In genomic region chr1:111449703-111450017, GRCh38 we compare ENCODE assay signal across 9 cellular contexts. TPM values are rescaled to one million over a fixed set of nuclear protein-coding genes. Genes with fewer than 3 reads are reported as not detected.
DNase-seq lines count a peak whose midpoint lies in the region; ATAC-seq, FAIRE-seq and TF ChIP-seq lines count a peak whose summit lies in the region.
"Had no signal": no experiment of that assay in that cellular context is flagged by ENCODE, and none has a peak within 500 bp of the region (broad histone marks: within the 10 kb centered on the region; RNA-seq: fewer than 3 reads in every experiment).

No MANE protein-coding gene starts in this region.

- 2% methylated on average over 8 of the region's 8 CpGs for WGBS in K562 (ENCODE audit: insufficient coverage, low coverage, missing lambda C conversion rate)
- 1% methylated on average over 8 of the region's 8 CpGs for WGBS in lung, 2 donors
- 0 to 1% methylated on average over 8 of the region's 8 CpGs for WGBS in upper lobe of left lung, 2 donors

- H3K27me3 ChIP-seq in K562 (ENCODE audit: control insufficient read depth in 2 of 2, insufficient read depth in 2 of 2, low read length in 2 of 2) (no peaks in the 10 kb centered on the region), lung (ENCODE audit: control insufficient read depth, insufficient read depth) (no peaks in the 10 kb centered on the region), upper lobe of left lung (no peaks in the 10 kb centered on the region)

- BruUV-seq in K562 (replicated peaks; lab: Mats Ljungman, UMichigan): no TSS peak

- intact Hi-C loops in activated naive CD4-positive, alpha-beta T cell treated with anti-CD3 and anti-CD28 coated beads for 36 hours (cut with micrococcal nuclease): loop anchor here (1.0 to 10.0 kb wide), 9 partner anchors 22 to 1169 kb away; partner anchors contain the start of genes CAPZA1, CEPT1, DDX20 and DRAM2
- intact Hi-C loops in K562 (cut with micrococcal nuclease): no loop called here

- TF ChIP-seq CTCF in K562 (IDR thresholded peaks at IDR 0.05 in 2 of 3, conservative IDR thresholded peaks at IDR 0.05 in 1 of 3; ENCODE audit: insufficient read depth in 2 of 3, low read depth in 1 of 3, low read length in 3 of 3): no peak
- TF ChIP-seq CTCF in lung (IDR thresholded peaks at IDR 0.05; ENCODE audit: control extremely low read depth, extremely low read depth): no peak
- no peak for TF ChIP-seq CTCF in upper lobe of left lung (IDR thresholded peaks at IDR 0.05)

- ATAC-seq in K562: no peak
- no peak for ATAC-seq in lung (ENCODE audit: insufficient read depth, low FRiP score)
- no peak for ATAC-seq in upper lobe of left lung (ENCODE audit: low FRiP score in 2 of 2)
- no peak for ATAC-seq in GM21717 (IDR thresholded peaks at IDR 0.05; ENCODE audit: unreplicated experiment)
- ATAC-seq in GM18867 (IDR thresholded peaks at IDR 0.05; ENCODE audit: unreplicated experiment): no peak

- H3K9me3 ChIP-seq in K562 (replicated peaks; ENCODE audit: control insufficient read depth, insufficient read depth, low read depth, low read length): no peaks in the 10 kb centered on the region
- no peaks in the 10 kb centered on the region for H3K9me3 ChIP-seq in lung (ENCODE audit: control insufficient read depth in 2 of 2, insufficient read depth in 1 of 2, low read length in 1 of 2)
- H3K9me3 ChIP-seq in upper lobe of left lung: no peaks in the 10 kb centered on the region

- peaks cover 76% of the 10 kb centered on the region for H3K4me1 Mint-ChIP-seq in activated naive CD4-positive, alpha-beta T cell treated with anti-CD3 and anti-CD28 coated beads for 36 hours (ENCODE audit: low read depth)

- in situ Hi-C loops in K562 (cut with MboI): no loop called here

- H2AFZ ChIP-seq in K562 (ENCODE audit: low read depth, low read length): peak overlapping the region; percentile 89

- H3K4me1 ChIP-seq in K562 (replicated peaks in 1 of 2; ENCODE audit: control insufficient read depth in 2 of 2, insufficient read depth in 2 of 2, low read length in 2 of 2) (peaks cover 13 to 28% of the 10 kb centered on the region in 2 experiments), lung (ENCODE audit: control insufficient read depth in 2 of 2, insufficient read depth in 2 of 2, low read length in 2 of 2) (peaks cover 2 to 36% of the 10 kb centered on the region in 2 donors), upper lobe of left lung (peaks cover 35 to 48% (median 44%) of the 10 kb centered on the region in 4 donors)

- CTCF ChIA-PET in activated naive CD4-positive, alpha-beta T cell treated with anti-CD3 and anti-CD28 coated beads for 36 hours (lab: Charles Lee): interaction anchor here (1.5 to 2.0 kb wide), 2 partner anchors 49 to 305 kb away, joined by 3 to 6 read pairs; no protein-coding TSS in a partner anchor
- CTCF ChIA-PET in K562 (lab: Yijun Ruan, JAX; ENCODE audit: low intra/inter-chr PET ratio): no interaction called here

- H3K4me3 ChIP-seq in K562 (peak overlapping the region; percentile 76), lung (peak overlapping the region; percentile 66), upper lobe of left lung (peak overlapping the region; percentile 33 to 94 (median 82))

- no peaks in the 10 kb centered on the region for H3K27me3 Mint-ChIP-seq in activated naive CD4-positive, alpha-beta T cell treated with anti-CD3 and anti-CD28 coated beads for 36 hours (ENCODE audit: low read depth)

- no peak for TF ChIP-seq RAD21 in K562 (CRISPR knock-in tag; conservative IDR thresholded peaks at IDR 0.05 in 1 of 2, IDR thresholded peaks at IDR 0.05 in 1 of 2)

- TF ChIP-seq POLR2A in K562 (conservative IDR thresholded peaks at IDR 0.05): no peak; the same call in 1 of the 2 replicates
- TF ChIP-seq POLR2A in upper lobe of left lung (IDR thresholded peaks at IDR 0.05): no peak

- peaks cover 91% of the 10 kb centered on the region for H3K79me2 ChIP-seq in K562 (ENCODE audit: control insufficient read depth, insufficient read depth, low read length)

- H3K9me1 ChIP-seq in K562 (ENCODE audit: control insufficient read depth, insufficient read depth, low read length): no peaks in the 10 kb centered on the region

- H3K4me3 Mint-ChIP-seq in activated naive CD4-positive, alpha-beta T cell treated with anti-CD3 and anti-CD28 coated beads for 36 hours: peak overlapping the region; percentile 100

- no peaks in the 10 kb centered on the region for H3K9me3 Mint-ChIP-seq in activated naive CD4-positive, alpha-beta T cell treated with anti-CD3 and anti-CD28 coated beads for 36 hours

- H3K36me3 ChIP-seq in K562 (ENCODE audit: control insufficient read depth, insufficient read depth, low read length) (peaks cover 82% of the 10 kb centered on the region), lung (ENCODE audit: control insufficient read depth in 2 of 2, insufficient read depth in 2 of 2, low read length in 2 of 2) (peaks cover 12 to 15% of the 10 kb centered on the region in 2 donors), upper lobe of left lung (peaks cover 0 to 42% (median 10%) of the 10 kb centered on the region in 4 donors)

- POLR2A ChIA-PET in K562 (lab: Yijun Ruan, JAX): interaction anchor here (1.0 to 5.4 kb wide), 6 partner anchors 11 to 195 kb away, joined by 3 to 40 read pairs (median 4); no protein-coding TSS in a partner anchor

- H3K27ac Mint-ChIP-seq in activated naive CD4-positive, alpha-beta T cell treated with anti-CD3 and anti-CD28 coated beads for 36 hours: peak overlapping the region; percentile 96

- DNase-seq in activated naive CD4-positive, alpha-beta T cell treated with anti-CD3 and anti-CD28 coated beads for 36 hours: no peak
- no peak for DNase-seq in activated naive CD4-positive, alpha-beta T cell (lab: John Stamatoyannopoulos, UW)
- DNase-seq in K562 (ENCODE audit: extremely low read depth in 1 of 4, low spot score in 3 of 4) (no peak), lung (ENCODE audit: low spot score) (no peak), upper lobe of left lung (no peak), SIG-M5 (lab: John Stamatoyannopoulos, UW) (no peak)

- no peaks in the 10 kb centered on the region for H4K20me1 ChIP-seq in K562 (replicated peaks; ENCODE audit: control insufficient read depth, insufficient read depth, low read length)

- H3K27ac ChIP-seq in K562 (ENCODE audit: extremely low read depth, low read depth, low read length): peak overlapping the region; percentile 95
- H3K27ac ChIP-seq in lung (ENCODE audit: low read depth in 1 of 2, low read length in 1 of 2): peak overlapping the region; percentile 77 to 94
- H3K27ac ChIP-seq in upper lobe of left lung: peak overlapping the region; percentile 84 to 94 (median 92)

- TF ChIP-seq EP300 in K562 (IDR thresholded peaks at IDR 0.05; ENCODE audit: low read length) (no peak), upper lobe of left lung (IDR thresholded peaks at IDR 0.05) (no peak)

- peak overlapping the region; percentile 98 to 99 for H3K9ac ChIP-seq in K562 (ENCODE audit: insufficient read depth in 1 of 2, low read depth in 2 of 2, low read length in 2 of 2)

- H3K4me2 ChIP-seq in K562 (ENCODE audit: insufficient read depth, low read length): peak overlapping the region; percentile 99

- FAIRE-seq in K562 (lab: Jason Lieb, UNC): no peak

- H3K36me3 Mint-ChIP-seq in activated naive CD4-positive, alpha-beta T cell treated with anti-CD3 and anti-CD28 coated beads for 36 hours (ENCODE audit: low read depth): peaks cover 41% of the 10 kb centered on the region

RNA-seq across cellular contexts. Expression of gene ATP5PB, which starts 0.4 kb away (rescaled TPM):
- total RNA-seq in activated naive CD4-positive, alpha-beta T cell treated with anti-CD3 and anti-CD28 coated beads for 36 hours: 100 to 1,000 TPM; 324 to 331 TPM
- 30.9 and 50.4 TPM in 2 replicates for total RNA-seq in K562 (2011; cell fraction: chromatin; rRNA removed; ENCODE audit: low replicate concordance)
- total RNA-seq in K562 (2011; cell fraction: nucleolus; rRNA removed): 36.7 and 51.9 TPM in 2 replicates
- 51.1 and 70.5 TPM in 2 replicates for total RNA-seq in K562 (2011; cell fraction: nucleoplasm; rRNA removed)
- total RNA-seq in K562 (2014; rRNA removed) (727 and 890 TPM in 2 replicates), K562 (2014; rRNA removed; fragmentation: Illumina TruSeq; extraction: Trizol) (1,061 and 1,110 TPM in 2 replicates), K562 (2015; rRNA removed; fragmentation: Illumina TruSeq; extraction: Trizol) (1,044 and 1,100 TPM in 2 replicates), K562 (2021) (651 and 736 TPM in 2 replicates), lung (100 to 1,000 TPM; 194 to 200 TPM), upper lobe of left lung (100 to 1,000 TPM in 4 of 6 donors, 10 to 100 TPM in 2; 38.8 to 149 (median 132) TPM)
- polyA plus RNA-seq in K562 (2011; rRNA removed) (1,020 and 1,271 TPM in 2 replicates), K562 (2014; fragmentation: Illumina TruSeq; extraction: Trizol) (896 and 1,028 TPM in 2 replicates), K562 (2014; fragmentation: Nextera tagmentation; extraction: Ambion mirVana) (1,000 to 10,000 TPM; 2,499 to 2,735 TPM), K562 (2014; rRNA removed) (1,033 and 1,042 TPM in 2 replicates), lung (100 to 1,000 TPM; 206 to 256 TPM)
- 438 and 690 TPM in 2 replicates for polyA plus RNA-seq in K562 (2011; cell fraction: cytosol; rRNA removed)
- 132 and 238 TPM in 2 replicates for polyA plus RNA-seq in K562 (2011; cell fraction: nucleus; rRNA removed)
- polyA plus RNA-seq in K562 (2012): 643 and 784 TPM in 2 replicates
- polyA minus RNA-seq in K562 (2011; rRNA and poly(A)+ RNA removed): 658 and 670 TPM in 2 replicates
- polyA minus RNA-seq in K562 (2011; cell fraction: cytosol; rRNA and poly(A)+ RNA removed): 238 and 250 TPM in 2 replicates
- polyA minus RNA-seq in K562 (2011; cell fraction: nucleus; rRNA and poly(A)+ RNA removed): 15.9 and 51.3 TPM in 2 replicates

RNA-seq across cellular contexts. Expression of gene WDR77, which starts 0.6 kb away (rescaled TPM):
- total RNA-seq in activated naive CD4-positive, alpha-beta T cell treated with anti-CD3 and anti-CD28 coated beads for 36 hours: 10 to 100 TPM; 43.1 to 48.8 TPM
- 55.5 and 146 TPM in 2 replicates for total RNA-seq in K562 (2011; cell fraction: chromatin; rRNA removed; ENCODE audit: low replicate concordance)
- total RNA-seq in K562 (2011; cell fraction: nucleolus; rRNA removed): 105 and 113 TPM in 2 replicates
- total RNA-seq in K562 (2011; cell fraction: nucleoplasm; rRNA removed): 67.2 and 95.3 TPM in 2 replicates
- total RNA-seq in K562 (2014; rRNA removed) (68.1 and 89.8 TPM in 2 replicates), K562 (2014; rRNA removed; fragmentation: Illumina TruSeq; extraction: Trizol) (72.4 and 78.5 TPM in 2 replicates), K562 (2015; rRNA removed; fragmentation: Illumina TruSeq; extraction: Trizol) (74.2 and 75.3 TPM in 2 replicates), K562 (2021) (92.3 and 94.4 TPM in 2 replicates), lung (10 to 100 TPM; 21.4 to 36.8 TPM), upper lobe of left lung (10 to 100 TPM; 11.3 to 32.2 (median 22.1) TPM)
- polyA plus RNA-seq in K562 (2011; rRNA removed) (160 and 174 TPM in 2 replicates), K562 (2014; fragmentation: Illumina TruSeq; extraction: Trizol) (101 and 116 TPM in 2 replicates), K562 (2014; fragmentation: Nextera tagmentation; extraction: Ambion mirVana) (10 to 100 TPM; 20.6 to 31.0 TPM), K562 (2014; rRNA removed) (68.3 and 76.3 TPM in 2 replicates), lung (10 to 100 TPM; 21.3 to 37.1 TPM)
- 141 and 162 TPM in 2 replicates for polyA plus RNA-seq in K562 (2011; cell fraction: cytosol; rRNA removed)
- 336 and 420 TPM in 2 replicates for polyA plus RNA-seq in K562 (2011; cell fraction: nucleus; rRNA removed)
- polyA plus RNA-seq in K562 (2012): 49.8 and 86.5 TPM in 2 replicates
- 97.4 and 135 TPM in 2 replicates for polyA minus RNA-seq in K562 (2011; rRNA and poly(A)+ RNA removed)
- polyA minus RNA-seq in K562 (2011; cell fraction: cytosol; rRNA and poly(A)+ RNA removed): 54.2 and 76.3 TPM in 2 replicates
- polyA minus RNA-seq in K562 (2011; cell fraction: nucleus; rRNA and poly(A)+ RNA removed): 42.7 and 50.2 TPM in 2 replicates

RNA-seq across cellular contexts. Expression of gene OVGP1, which starts 22.1 kb away (rescaled TPM):
- 1 to 10 TPM; 1.7 to 2.0 TPM for total RNA-seq in activated naive CD4-positive, alpha-beta T cell treated with anti-CD3 and anti-CD28 coated beads for 36 hours
- 2.1 and 4.5 TPM in 2 replicates for total RNA-seq in K562 (2011; cell fraction: chromatin; rRNA removed; ENCODE audit: low replicate concordance)
- total RNA-seq in K562 (2011; cell fraction: nucleolus; rRNA removed): 1.3 and 1.5 TPM in 2 replicates
- 0.81 and 1.2 TPM in 2 replicates for total RNA-seq in K562 (2011; cell fraction: nucleoplasm; rRNA removed)
- total RNA-seq in K562 (2014; rRNA removed) (0.12 and 0.27 TPM in 2 replicates), K562 (2014; rRNA removed; fragmentation: Illumina TruSeq; extraction: Trizol) (0.15 and 0.54 TPM in 2 replicates), K562 (2015; rRNA removed; fragmentation: Illumina TruSeq; extraction: Trizol) (0.08 and 0.11 TPM in 2 replicates), K562 (2021) (0.22 and 0.25 TPM in 2 replicates), lung (1 to 10 TPM; 1.6 to 3.6 TPM), upper lobe of left lung (1 to 10 TPM; 1.2 to 4.2 (median 2.5) TPM)
- polyA plus RNA-seq in K562 (2011; rRNA removed) (0.22 and 1.7 TPM in 2 replicates), K562 (2014; fragmentation: Illumina TruSeq; extraction: Trizol) (0.34 and 0.39 TPM in 2 replicates), K562 (2014; fragmentation: Nextera tagmentation; extraction: Ambion mirVana) (under 1 TPM; 0.10 to 0.17 TPM), K562 (2014; rRNA removed) (0.30 and 0.34 TPM in 2 replicates), lung (1 to 10 TPM in 1 of 2 donors, under 1 TPM in 1; 0.76 to 1.9 TPM)
- 0.10 and 0.83 TPM in 2 replicates for polyA plus RNA-seq in K562 (2011; cell fraction: cytosol; rRNA removed)
- 3.2 and 11.8 TPM in 2 replicates for polyA plus RNA-seq in K562 (2011; cell fraction: nucleus; rRNA removed)
- polyA plus RNA-seq in K562 (2012): 0.22 and 1.4 TPM in 2 replicates
- 1.0 TPM in 1 of 2 replicates, not detected in the other for polyA minus RNA-seq in K562 (2011; rRNA and poly(A)+ RNA removed)
- polyA minus RNA-seq in K562 (2011; cell fraction: cytosol; rRNA and poly(A)+ RNA removed): not detected in 2 replicates
- 0.40 and 3.2 TPM in 2 replicates for polyA minus RNA-seq in K562 (2011; cell fraction: nucleus; rRNA and poly(A)+ RNA removed)

RNA-seq across cellular contexts. Expression of gene C1orf162, which starts 24.1 kb away (rescaled TPM):
- total RNA-seq in activated naive CD4-positive, alpha-beta T cell treated with anti-CD3 and anti-CD28 coated beads for 36 hours: 1 to 10 TPM; 6.4 to 8.2 TPM
- total RNA-seq in K562 (2011; cell fraction: chromatin; rRNA removed; ENCODE audit: low replicate concordance): 2.9 and 9.0 TPM in 2 replicates
- 1.2 and 3.2 TPM in 2 replicates for total RNA-seq in K562 (2011; cell fraction: nucleolus; rRNA removed)
- 4.1 and 4.7 TPM in 2 replicates for total RNA-seq in K562 (2011; cell fraction: nucleoplasm; rRNA removed)
- total RNA-seq in K562 (2014; rRNA removed) (0.45 and 0.65 TPM in 2 replicates), K562 (2014; rRNA removed; fragmentation: Illumina TruSeq; extraction: Trizol) (0.99 and 1.1 TPM in 2 replicates), K562 (2015; rRNA removed; fragmentation: Illumina TruSeq; extraction: Trizol) (0.90 and 1.3 TPM in 2 replicates), K562 (2021) (0.72 and 1.2 TPM in 2 replicates), lung (10 to 100 TPM in 1 of 2 donors, 1 to 10 TPM in 1; 6.0 to 67.7 TPM), upper lobe of left lung (100 to 1,000 TPM in 1 of 6 donors, 10 to 100 TPM in 5; 31.4 to 114 (median 52.6) TPM)
- polyA plus RNA-seq in K562 (2011; rRNA removed) (2.7 and 4.2 TPM in 2 replicates), K562 (2014; fragmentation: Illumina TruSeq; extraction: Trizol) (1.7 and 1.9 TPM in 2 replicates), K562 (2014; fragmentation: Nextera tagmentation; extraction: Ambion mirVana) (under 1 TPM; 0.48 to 0.76 TPM), K562 (2014; rRNA removed) (1.3 and 1.8 TPM in 2 replicates), lung (100 to 1,000 TPM; 111 to 121 TPM)
- polyA plus RNA-seq in K562 (2011; cell fraction: cytosol; rRNA removed): 0.91 and 2.6 TPM in 2 replicates
- polyA plus RNA-seq in K562 (2011; cell fraction: nucleus; rRNA removed): 14.7 and 27.0 TPM in 2 replicates
- polyA plus RNA-seq in K562 (2012): 0.95 and 2.6 TPM in 2 replicates
- 1.2 and 3.8 TPM in 2 replicates for polyA minus RNA-seq in K562 (2011; rRNA and poly(A)+ RNA removed)
- 1.0 TPM in 1 of 2 replicates, not detected in the other for polyA minus RNA-seq in K562 (2011; cell fraction: cytosol; rRNA and poly(A)+ RNA removed)
- 2.3 and 4.9 TPM in 2 replicates for polyA minus RNA-seq in K562 (2011; cell fraction: nucleus; rRNA and poly(A)+ RNA removed)

RNA-seq across cellular contexts. Expression of gene ADORA3, which starts 53.8 kb away (rescaled TPM):
- total RNA-seq in activated naive CD4-positive, alpha-beta T cell treated with anti-CD3 and anti-CD28 coated beads for 36 hours: not detected
- not detected in 2 replicates for total RNA-seq in K562 (2011; cell fraction: chromatin; rRNA removed; ENCODE audit: low replicate concordance)
- total RNA-seq in K562 (2011; cell fraction: nucleolus; rRNA removed): not detected in 2 replicates
- not detected in 2 replicates for total RNA-seq in K562 (2011; cell fraction: nucleoplasm; rRNA removed)
- 0.08 TPM in 1 of 2 replicates, not detected in the other for total RNA-seq in K562 (2014; rRNA removed)
- total RNA-seq in K562 (2014; rRNA removed; fragmentation: Illumina TruSeq; extraction: Trizol): 0.26 TPM in 1 of 2 replicates, not detected in the other
- total RNA-seq in K562 (2015; rRNA removed; fragmentation: Illumina TruSeq; extraction: Trizol): 0.19 and 0.33 TPM in 2 replicates
- not detected in 2 replicates for total RNA-seq in K562 (2021)
- polyA plus RNA-seq in K562 (2011; rRNA removed): 0.13 and 0.19 TPM in 2 replicates
- 0.04 and 0.09 TPM in 2 replicates for polyA plus RNA-seq in K562 (2011; cell fraction: cytosol; rRNA removed)
- polyA plus RNA-seq in K562 (2011; cell fraction: nucleus; rRNA removed): 0.18 TPM in 1 of 2 replicates, not detected in the other
- 0.43 and 0.48 TPM in 2 replicates for polyA plus RNA-seq in K562 (2012)
- polyA plus RNA-seq in K562 (2014; fragmentation: Illumina TruSeq; extraction: Trizol): 0.12 TPM in 2 replicates
- polyA plus RNA-seq in K562 (2014; fragmentation: Nextera tagmentation; extraction: Ambion mirVana): under 1 TPM; 0.20 to 0.35 TPM
- 0.09 TPM in 1 of 2 replicates, not detected in the other for polyA plus RNA-seq in K562 (2014; rRNA removed)
- 0.35 TPM in 1 of 2 replicates, not detected in the other for polyA minus RNA-seq in K562 (2011; rRNA and poly(A)+ RNA removed)
- not detected in 2 replicates for polyA minus RNA-seq in K562 (2011; cell fraction: cytosol; rRNA and poly(A)+ RNA removed)
- polyA minus RNA-seq in K562 (2011; cell fraction: nucleus; rRNA and poly(A)+ RNA removed): not detected in 2 replicates
- 1 to 10 TPM; 1.1 to 5.6 TPM for total RNA-seq in lung
- polyA plus RNA-seq in lung: 10 to 100 TPM in 1 of 2 donors, 1 to 10 TPM in 1; 2.2 to 10.3 TPM
- total RNA-seq in upper lobe of left lung: 10 to 100 TPM in 1 of 6 donors, 1 to 10 TPM in 5; 2.1 to 10.0 (median 7.3) TPM
- total RNA-seq: LHCN-M2 had no signal
